ENCODE assay signal across 17 cellular contexts in genomic region chr2:158616480-158616879, GRCh38.
DNase-seq lines count a peak whose midpoint lies in the region; ATAC-seq, FAIRE-seq and TF ChIP-seq lines count a peak whose summit lies in the region.
"Had no signal": no experiment of that assay in that cellular context is flagged by ENCODE, and none has a peak within 500 bp of the region (broad histone marks: within the 10 kb centered on the region; RNA-seq: fewer than 3 reads in every experiment).

No MANE protein-coding gene starts in this region.

- in situ Hi-C loops in K562 (cut with MboI), result no loop called here
- in situ Hi-C loops in gastrocnemius medialis (cut with MboI; ENCODE audit: low sequenced_read_pairs in 4 of 4), result no loop called here

- H3K27ac ChIP-seq in K562 (ENCODE audit: extremely low read depth, low read depth, low read length) (no peak overlapping the region), gastrocnemius medialis (no peak overlapping the region)
- H3K27ac ChIP-seq: A549, HL-60 had no signal

- POLR2A ChIA-PET in K562 (lab: Yijun Ruan, JAX), result no interaction called here

- H3K9ac ChIP-seq in K562 (ENCODE audit: insufficient read depth in 1 of 2, low read depth in 2 of 2, low read length in 2 of 2), result no peak overlapping the region

- no peak overlapping the region for H3K4me3 ChIP-seq in K562
- no peak overlapping the region for H3K4me3 ChIP-seq in gastrocnemius medialis
- H3K4me3 ChIP-seq: A549 had no signal

- no peak overlapping the region for H3K4me2 ChIP-seq in K562 (ENCODE audit: insufficient read depth, low read length)
- H3K4me2 ChIP-seq: A549 had no signal

- ATAC-seq in HG02759 (IDR thresholded peaks at IDR 0.05; ENCODE audit: unreplicated experiment) (peak; percentile 50), K562 (no peak), gastrocnemius medialis (no peak)
- ATAC-seq: A549; CD8-positive, alpha-beta T cell had no signal

- H3K27ac Mint-ChIP-seq in nephron progenitor cell, result peak overlapping the region; percentile 82
- H3K27ac Mint-ChIP-seq: CD14-positive monocyte; CD8-positive, alpha-beta T cell had no signal

- peaks cover 24% of the 10 kb centered on the region for H3K36me3 Mint-ChIP-seq in nephron progenitor cell (ENCODE audit: low read depth)

- TF ChIP-seq POLR2A in H54 (IDR thresholded peaks at IDR 0.05; ENCODE audit: low read depth, low read length) (no peak), K562 (conservative IDR thresholded peaks at IDR 0.05) (no peak), gastrocnemius medialis (IDR thresholded peaks at IDR 0.05) (no peak)

- WGBS in K562 (ENCODE audit: insufficient coverage, low coverage, missing lambda C conversion rate), result 97% methylated on average over 3 of the region's 3 CpGs

- no peaks in the 10 kb centered on the region for H3K9me3 Mint-ChIP-seq in nephron progenitor cell
- H3K9me3 Mint-ChIP-seq: CD14-positive monocyte; CD8-positive, alpha-beta T cell had no signal

- H3K27me3 Mint-ChIP-seq in nephron progenitor cell (ENCODE audit: low read depth, poor library complexity), result no peaks in the 10 kb centered on the region

- peaks cover 0 to 5% of the 10 kb centered on the region in 2 experiments; a peak in 1 of 5 replicates for H3K4me1 ChIP-seq in K562 (replicated peaks in 1 of 2; ENCODE audit: control insufficient read depth in 2 of 2, insufficient read depth in 2 of 2, low read length in 2 of 2)
- no peaks in the 10 kb centered on the region for H3K4me1 ChIP-seq in gastrocnemius medialis

- DNase-seq in H54 (ENCODE audit: insufficient read length, low spot score) (no peak), K562 (ENCODE audit: extremely low read depth in 1 of 4, low spot score in 3 of 4) (no peak), nephron progenitor cell (no peak), hypothalamus (lab: John Stamatoyannopoulos, UW) (no peak), gastrocnemius medialis (no peak), NCI-H510A (lab: John Stamatoyannopoulos, UW) (no peak)
- no peak for DNase-seq in effector CD4-positive, alpha-beta T cell
- DNase-seq: CD8-positive, alpha-beta T cell; COR-L47; DND-41; GDM1 had no signal

- H3K4me1 Mint-ChIP-seq in nephron progenitor cell, result no peaks in the 10 kb centered on the region
- H3K4me1 Mint-ChIP-seq: CD14-positive monocyte had no signal

- no TSS peak for BruUV-seq in K562 (replicated peaks; lab: Mats Ljungman, UMichigan)

- H3K27me3 ChIP-seq in K562 (ENCODE audit: control insufficient read depth in 2 of 2, insufficient read depth in 2 of 2, low read length in 2 of 2), result no peaks in the 10 kb centered on the region
- no peaks in the 10 kb centered on the region for H3K27me3 ChIP-seq in gastrocnemius medialis

- H3K9me3 ChIP-seq in K562 (replicated peaks; ENCODE audit: control insufficient read depth, insufficient read depth, low read depth, low read length) (no peaks in the 10 kb centered on the region), gastrocnemius medialis (no peaks in the 10 kb centered on the region)

- FAIRE-seq in H54 (lab: Jason Lieb, UNC), result peak; percentile 20
- no peak for FAIRE-seq in K562 (lab: Jason Lieb, UNC)
- FAIRE-seq: A549, D721Med, GM19239 had no signal

- CTCF ChIA-PET in K562 (lab: Yijun Ruan, JAX; ENCODE audit: low intra/inter-chr PET ratio), result no interaction called here

- intact Hi-C loops in K562 (cut with micrococcal nuclease) (loop anchor here (10.0 kb wide), 1 partner anchor 442 kb away; no protein-coding TSS in a partner anchor), gastrocnemius medialis (cut with DNase I; ENCODE audit: low total_unique reads) (no loop called here)

- no peak for TF ChIP-seq EP300 in K562 (IDR thresholded peaks at IDR 0.05; ENCODE audit: low read length)

- TF ChIP-seq RAD21 in K562 (CRISPR knock-in tag; conservative IDR thresholded peaks at IDR 0.05 in 1 of 2, IDR thresholded peaks at IDR 0.05 in 1 of 2), result no peak

- no peaks in the 10 kb centered on the region for H3K79me2 ChIP-seq in K562 (ENCODE audit: control insufficient read depth, insufficient read depth, low read length)

- peaks cover 24% of the 10 kb centered on the region for H3K36me3 ChIP-seq in K562 (ENCODE audit: control insufficient read depth, insufficient read depth, low read length)
- H3K36me3 ChIP-seq in gastrocnemius medialis, result no peaks in the 10 kb centered on the region

- no peak overlapping the region for H3K4me3 Mint-ChIP-seq in nephron progenitor cell
- H3K4me3 Mint-ChIP-seq: CD14-positive monocyte; CD8-positive, alpha-beta T cell had no signal

- H3K9me1 ChIP-seq in K562 (ENCODE audit: control insufficient read depth, insufficient read depth, low read length), result no peaks in the 10 kb centered on the region

- H4K20me1 ChIP-seq in K562 (replicated peaks; ENCODE audit: control insufficient read depth, insufficient read depth, low read length), result no peaks in the 10 kb centered on the region

- TF ChIP-seq CTCF in K562 (IDR thresholded peaks at IDR 0.05 in 2 of 3, conservative IDR thresholded peaks at IDR 0.05 in 1 of 3; ENCODE audit: insufficient read depth in 2 of 3, low read depth in 1 of 3, low read length in 3 of 3), result no peak
- TF ChIP-seq CTCF in nephron progenitor cell (IDR thresholded peaks at IDR 0.05), result no peak
- no peak for TF ChIP-seq CTCF in gastrocnemius medialis (IDR thresholded peaks at IDR 0.05 in 4 of 5, conservative IDR thresholded peaks at IDR 0.05 in 1 of 5)

- H2AFZ ChIP-seq in K562 (ENCODE audit: low read depth, low read length), result no peak overlapping the region

TF ChIP-seq in K562, 482 proteins besides CTCF, POLR2A, EP300 and RAD21 (continues in another document):
- no peak for TF ChIP-seq ZBTB11 (CRISPR knock-in tag; IDR thresholded peaks at IDR 0.05)
- TF ChIP-seq MECOM (CRISPR knock-in tag; IDR thresholded peaks at IDR 0.05), result no peak
- no peak for TF ChIP-seq TAF1 (IDR thresholded peaks at IDR 0.05; ENCODE audit: control insufficient read depth, extremely low read depth, insufficient read depth, low read length, severe bottlenecking)
- TF ChIP-seq FOXJ2 (tag; IDR thresholded peaks at IDR 0.05), result 0 out of 2 replicates have a peak, but pooled peaks have one; percentile 30
- no peak for TF ChIP-seq ZNF311 (CRISPR knock-in tag; IDR thresholded peaks at IDR 0.05)
- TF ChIP-seq PTRF (tag; IDR thresholded peaks at IDR 0.05), result no peak
- no peak for TF ChIP-seq RCOR1 (IDR thresholded peaks at IDR 0.05; ENCODE audit: borderline replicate concordance in 1 of 2, low read depth in 2 of 2, low read length in 2 of 2)
- TF ChIP-seq FUS (optimal IDR thresholded peaks at IDR 0.05; ENCODE audit: low read depth, low read length), result no peak
- TF ChIP-seq CUX1 (CRISPR knock-in tag; IDR thresholded peaks at IDR 0.05), result no peak
